ENCODE assay signal across 19 cellular contexts in genomic region chr9:121663591-121663990, GRCh38. TPM values are rescaled to one million over a fixed set of nuclear protein-coding genes. Genes with fewer than 3 reads are reported as not detected.
DNase-seq lines count a peak whose midpoint lies in the region; ATAC-seq and TF ChIP-seq lines count a peak whose summit lies in the region.
"Had no signal": no experiment of that assay in that cellular context is flagged by ENCODE, and none has a peak within 500 bp of the region (broad histone marks: within the 10 kb centered on the region; RNA-seq: fewer than 3 reads in every experiment).

No MANE protein-coding gene starts in this region.

- H3K27me3 Mint-ChIP-seq in neural crest cell (ENCODE audit: low read depth): no peaks in the 10 kb centered on the region

- peak overlapping the region; percentile 29 to 74 (median 54) for H3K27ac ChIP-seq in heart left ventricle
- H3K27ac ChIP-seq in caudate nucleus (ENCODE audit: low read depth, low read length): no peak overlapping the region
- H3K27ac ChIP-seq: BLaER1, GM23248, PC-9 had no signal

- H3K9me3 ChIP-seq in heart left ventricle: no peaks in the 10 kb centered on the region
- H3K9me3 ChIP-seq: BLaER1 had no signal

- no peaks in the 10 kb centered on the region for H3K27me3 ChIP-seq in heart left ventricle
- H3K27me3 ChIP-seq: BLaER1 had no signal

- ATAC-seq in heart left ventricle: peak in 1 of 4 donors; percentile 17
- ATAC-seq in Right ventricle myocardium inferior: no peak
- ATAC-seq in esophagus mucosa: peak; percentile 20
- ATAC-seq in HG03432 (IDR thresholded peaks at IDR 0.05; ENCODE audit: unreplicated experiment): no peak
- ATAC-seq in HG03442 (IDR thresholded peaks at IDR 0.05; ENCODE audit: unreplicated experiment): no peak
- ATAC-seq: HepG2 had no signal

- H3K4me1 Mint-ChIP-seq in neural crest cell: peaks cover 4% of the 10 kb centered on the region
- H3K4me1 Mint-ChIP-seq: CD8-positive, alpha-beta memory T cell had no signal

- H3K36me3 ChIP-seq in heart left ventricle: peaks cover 0 to 5% (median 0%) of the 10 kb centered on the region in 9 donors

- no peak for TF ChIP-seq CTCF in heart left ventricle (IDR thresholded peaks at IDR 0.05)
- no peak for TF ChIP-seq CTCF in neural crest cell (conservative IDR thresholded peaks at IDR 0.05)

- DNase-seq in heart left ventricle (no peak), Right ventricle myocardium inferior (ENCODE audit: missing footprints) (no peak), neural crest cell (ENCODE audit: low read depth, low spot score) (no peak), ureter (ENCODE audit: low spot score) (no peak), caudate nucleus (lab: John Stamatoyannopoulos, UW) (no peak)
- DNase-seq: CD8-positive, alpha-beta memory T cell; DMS79 treated with DMSO at 0.1 percent for 48 hours; GM23248; KG1; NCI-H1436; NCI-H2029 treated with DMSO at 0.1 percent for 48 hours; NCI-H2171 treated with DMSO at 0.1 percent for 48 hours; NCI-H446 treated with DMSO at 0.1 percent for 48 hours; PC-9 had no signal

- peaks cover 23% of the 10 kb centered on the region for H3K36me3 Mint-ChIP-seq in neural crest cell (ENCODE audit: low read depth)
- H3K36me3 Mint-ChIP-seq: CD8-positive, alpha-beta memory T cell had no signal

- TF ChIP-seq POLR2A in heart left ventricle (IDR thresholded peaks at IDR 0.05): no peak

- WGBS in heart left ventricle, 4 donors: 60 to 74% (median 64%) methylated on average over 7 of the region's 7 CpGs

- no peak overlapping the region for H3K4me3 Mint-ChIP-seq in neural crest cell
- H3K4me3 Mint-ChIP-seq: CD8-positive, alpha-beta memory T cell had no signal

- H3K4me1 ChIP-seq in heart left ventricle: peaks cover 6 to 71% (median 35%) of the 10 kb centered on the region in 12 donors
- H3K4me1 ChIP-seq: BLaER1 had no signal

- intact Hi-C loops in heart left ventricle (cut with DNase I) (no loop called here), Right ventricle myocardium inferior (cut with DNase I) (no loop called here)

- peaks cover 6% of the 10 kb centered on the region for H3K9me3 Mint-ChIP-seq in neural crest cell
- H3K9me3 Mint-ChIP-seq: CD8-positive, alpha-beta memory T cell had no signal

- H3K4me3 ChIP-seq in heart left ventricle: no peak overlapping the region
- H3K4me3 ChIP-seq: BLaER1, GM23248, PC-9 had no signal

- peak overlapping the region; percentile 59 for H3K27ac Mint-ChIP-seq in neural crest cell (ENCODE audit: unreplicated experiment)
- H3K27ac Mint-ChIP-seq: CD8-positive, alpha-beta memory T cell had no signal

RNA-seq across cellular contexts. Expression of gene DAB2IP, which starts 12.2 kb away (rescaled TPM):
- total RNA-seq in heart left ventricle: 100 to 1,000 TPM in 1 of 9 donors, 10 to 100 TPM in 8; 45.0 to 103 (median 54.2) TPM
- polyA plus RNA-seq in heart left ventricle: 10 to 100 TPM; 30.9 to 40.4 TPM
- 53.0 TPM for total RNA-seq in Right ventricle myocardium inferior
- total RNA-seq in esophagus mucosa: 46.0 TPM
- 46.4 and 48.3 TPM in 2 replicates for total RNA-seq in neural crest cell
- 103 TPM for total RNA-seq in ureter
